Comparison of ENCODE assay signal across 26 cellular contexts in genomic region chr7:72217151-72217550, GRCh38.
A peak's percentile ranks its signal among the peaks of the same experiment; 100 is the strongest.
DNase-seq lines count a peak whose midpoint lies in the region; ATAC-seq, FAIRE-seq and TF ChIP-seq lines count a peak whose summit lies in the region.
"Had no signal": no experiment of that assay in that cellular context is flagged by ENCODE, and none has a peak within 500 bp of the region (broad histone marks: within the 10 kb centered on the region; RNA-seq: fewer than 3 reads in every experiment).

No MANE protein-coding gene starts in this region.

- H3K9me3 ChIP-seq in H1 (ENCODE audit: insufficient read depth in 2 of 2, low read depth in 1 of 2, low read length in 1 of 2) (no peaks in the 10 kb centered on the region), neuronal stem cell (replicated peaks in 1 of 2; ENCODE audit: control insufficient read depth in 2 of 2, insufficient read depth in 1 of 2, low read depth in 1 of 2, low read length in 2 of 2) (no peaks in the 10 kb centered on the region)
- H3K9me3 ChIP-seq: SJSA1 had no signal

- POLR2A ChIA-PET in H1 (lab: Charles Lee; ENCODE audit: partially characterized antibody) = no interaction called here

- H4K5ac ChIP-seq in H1 (ENCODE audit: insufficient read length, low read depth, low read length) = no peak overlapping the region

- TF ChIP-seq EP300 in H1 (IDR thresholded peaks at IDR 0.05; ENCODE audit: borderline replicate concordance in 1 of 2, low read depth in 2 of 2, low read length in 2 of 2) = no peak

- H2BK12ac ChIP-seq in H1 (ENCODE audit: low read depth, low read length) (no peak overlapping the region), neuronal stem cell (ENCODE audit: low read length) (no peak overlapping the region)

- no peaks in the 10 kb centered on the region for H3K27me3 ChIP-seq in H1 (replicated peaks in 1 of 4; ENCODE audit: control insufficient read depth in 3 of 4, extremely low read depth in 1 of 4, insufficient read depth in 3 of 4, low read length in 3 of 4)
- no peaks in the 10 kb centered on the region for H3K27me3 ChIP-seq in neuronal stem cell (ENCODE audit: control insufficient read depth in 3 of 3, insufficient read depth in 3 of 3, low read depth in 1 of 3, low read length in 3 of 3)
- H3K27me3 ChIP-seq: BLaER1 treated with 17β-estradiol and CSF1 and Interleukin-3, amounts not matched to agents 10 nM and 100 nM; SJSA1 had no signal

- H3K4me3 ChIP-seq in H1 (ENCODE audit: extremely low read depth in 1 of 4, insufficient read depth in 2 of 4, low read depth in 3 of 4, low read length in 4 of 4) (no peak overlapping the region), neuronal stem cell (ENCODE audit: low read length in 2 of 2) (no peak overlapping the region)
- H3K4me3 ChIP-seq: BLaER1 treated with 17β-estradiol and CSF1 and Interleukin-3, amounts not matched to agents 10 nM and 100 nM; GM12878; SJSA1 had no signal

- ATAC-seq in GM19351 (IDR thresholded peaks at IDR 0.05; ENCODE audit: unreplicated experiment) = no peak
- ATAC-seq: GM12878, HCT116, PC-3, T-cell had no signal

- H3K36me3 ChIP-seq in H1 (ENCODE audit: control insufficient read depth in 2 of 4, insufficient read depth in 4 of 4, low read length in 3 of 4) = no peaks in the 10 kb centered on the region
- H3K36me3 ChIP-seq in neuronal stem cell (replicated peaks in 1 of 2; ENCODE audit: control insufficient read depth in 2 of 2, insufficient read depth in 2 of 2, low read length in 2 of 2) = no peaks in the 10 kb centered on the region
- H3K36me3 ChIP-seq: BLaER1 treated with 17β-estradiol and CSF1 and Interleukin-3, amounts not matched to agents 10 nM and 100 nM; SJSA1 had no signal

- H2BK5ac ChIP-seq in H1 (ENCODE audit: low read depth, low read length) (no peak overlapping the region), neuronal stem cell (ENCODE audit: low read length) (no peak overlapping the region)

- H3K4me2 ChIP-seq in H1 (ENCODE audit: insufficient read depth in 1 of 2, low read depth in 2 of 2, low read length in 2 of 2) (no peak overlapping the region), neuronal stem cell (ENCODE audit: insufficient read depth, low read length, poor library complexity, severe bottlenecking) (no peak overlapping the region)
- H3K4me2 ChIP-seq: BLaER1 treated with 17β-estradiol and CSF1 and Interleukin-3, amounts not matched to agents 10 nM and 100 nM had no signal

- CTCF ChIA-PET in H1 (lab: Charles Lee; ENCODE audit: partially characterized antibody) = no interaction called here

- H3K18ac ChIP-seq in H1 (ENCODE audit: extremely low read depth, low read length) (no peak overlapping the region), neuronal stem cell (ENCODE audit: low read length) (peak overlapping the region; percentile 76)

- H2BK20ac ChIP-seq in H1 (ENCODE audit: low read length) = no peak overlapping the region

- no peak overlapping the region for H3K9ac ChIP-seq in H1 (replicated peaks in 1 of 4; ENCODE audit: extremely low read depth in 1 of 4, low read depth in 3 of 4, low read length in 3 of 4)
- H3K9ac ChIP-seq in neuronal stem cell (ENCODE audit: low read depth, low read length, poor library complexity) = no peak overlapping the region
- H3K9ac ChIP-seq: BLaER1 treated with 17β-estradiol and CSF1 and Interleukin-3, amounts not matched to agents 10 nM and 100 nM had no signal

- H2AK5ac ChIP-seq in H1 (ENCODE audit: low read depth, low read length) (no peak overlapping the region), neuronal stem cell (ENCODE audit: low read depth, low read length) (no peak overlapping the region)

- H4K8ac ChIP-seq in H1 (ENCODE audit: extremely low read depth, insufficient read depth, low read length) (peak overlapping the region; percentile 20; the same call in 1 of the 2 replicates), neuronal stem cell (ENCODE audit: low read depth, low read length) (no peak overlapping the region)

- H3K79me2 ChIP-seq in H1 (ENCODE audit: control insufficient read depth in 1 of 2, insufficient read depth in 2 of 2, low read length in 2 of 2) = no peaks in the 10 kb centered on the region; a peak in 1 of 4 replicates

- no peak for TF ChIP-seq RAD21 in H1 (IDR thresholded peaks at IDR 0.05 in 1 of 2, conservative IDR thresholded peaks at IDR 0.05 in 1 of 2; ENCODE audit: low read depth in 2 of 2, low read length in 2 of 2)

- no peak overlapping the region for H3K27ac ChIP-seq in H1 (ENCODE audit: low read depth, low read length)
- no peak overlapping the region for H3K27ac ChIP-seq in neuronal stem cell (replicated peaks; ENCODE audit: low read length)
- H3K27ac ChIP-seq: BLaER1 treated with 17β-estradiol and CSF1 and Interleukin-3, amounts not matched to agents 10 nM and 100 nM; SJSA1 had no signal

- H3K56ac ChIP-seq in H1 (replicated peaks; ENCODE audit: insufficient read length, low read depth, low read length) = no peak overlapping the region

- H3K23ac ChIP-seq in H1 (ENCODE audit: insufficient read length) = no peak overlapping the region
- H3K23ac ChIP-seq in neuronal stem cell (ENCODE audit: low read depth, low read length, poor library complexity) = no peak overlapping the region

- no peak overlapping the region for H3K4ac ChIP-seq in H1 (replicated peaks; ENCODE audit: insufficient read length, low read depth, low read length)
- no peak overlapping the region for H3K4ac ChIP-seq in neuronal stem cell (ENCODE audit: low read length)

- no peak overlapping the region for H4K91ac ChIP-seq in H1 (replicated peaks; ENCODE audit: insufficient read length, low read length)
- H4K91ac ChIP-seq in neuronal stem cell (ENCODE audit: low read depth, low read length, poor library complexity) = no peak overlapping the region

- H2AFZ ChIP-seq in H1 (ENCODE audit: low read length) (no peak overlapping the region), neuronal stem cell (ENCODE audit: low read length) (no peak overlapping the region)

- no peak for TF ChIP-seq POLR2A in H1 (IDR thresholded peaks at IDR 0.05; ENCODE audit: control extremely low read depth in 1 of 2, low read depth in 2 of 2, low read length in 2 of 2)

- H3K23me2 ChIP-seq in H1 (ENCODE audit: low read depth, low read length) = no peaks in the 10 kb centered on the region; the same call in 1 of the 2 replicates

- H2BK120ac ChIP-seq in H1 (replicated peaks; ENCODE audit: low read depth, low read length) (no peak overlapping the region), neuronal stem cell (ENCODE audit: low read depth, low read length) (no peak overlapping the region)

- DNase-seq in Ammon's horn (ENCODE audit: low spot score) (peak; percentile 6), LoVo (ENCODE audit: low spot score) (peak; percentile 42), H1 (ENCODE audit: low read depth in 1 of 2, low spot score in 2 of 2) (no peak), neuronal stem cell (ENCODE audit: low spot score) (no peak), NOMO-1 treated with dmso at 0.1 percent for 144 hours (lab: John Stamatoyannopoulos, UW; ENCODE audit: unreplicated experiment) (no peak), SW480 (ENCODE audit: low spot score) (no peak)
- DNase-seq: CD4-positive, alpha-beta T cell; EL; GDM1; GOT3; KBM-7; NCI-H1092; NCI-H1436 treated with DMSO at 0.1 percent for 48 hours; NCI-H187 treated with DMSO at 0.1 percent for 48 hours; NCI-H446; NCI-H524 treated with DMSO at 0.1 percent for 48 hours; NCI-H774; PC-3; Right ventricle myocardium superior; T-cell had no signal

- 83% methylated on average over 5 of the region's 5 CpGs; no CpG with 5 or more reads in 1 of the 2 experiments for WGBS in H1 (ENCODE audit: extremely low coverage in 1 of 2, insufficient coverage in 1 of 2, insufficient read length in 1 of 2, insufficient replicate concordance in 2 of 2, low coverage in 1 of 2, low lambda C conversion rate in 2 of 2, missing lambda C conversion rate in 1 of 2), 2 experiments
- WGBS in neuronal stem cell (ENCODE audit: extremely low coverage in 2 of 2, insufficient read length in 2 of 2, insufficient replicate concordance in 1 of 2), 2 donors = no CpG with 5 or more reads among the region's 5 CpGs

- H3K79me1 ChIP-seq in H1 (ENCODE audit: low read depth, low read length) (peaks cover 2% of the 10 kb centered on the region; the same call in 1 of the 2 replicates), neuronal stem cell (ENCODE audit: low read depth, low read length) (no peaks in the 10 kb centered on the region)

- no peak for FAIRE-seq in H1 (lab: Jason Lieb, UNC)
- FAIRE-seq: D721Med, GM12878 had no signal

- H2BK15ac ChIP-seq in H1 (ENCODE audit: low read length) = no peak overlapping the region
- no peak overlapping the region for H2BK15ac ChIP-seq in neuronal stem cell (ENCODE audit: low read length)

- no peaks in the 10 kb centered on the region for H3K4me1 ChIP-seq in H1 (replicated peaks in 1 of 4; ENCODE audit: control insufficient read depth in 3 of 4, insufficient read depth in 4 of 4, low read length in 3 of 4)
- H3K4me1 ChIP-seq in neuronal stem cell (ENCODE audit: control insufficient read depth in 2 of 2, insufficient read depth in 1 of 2, low read depth in 1 of 2, low read length in 2 of 2) = peaks cover 0 to 1% of the 10 kb centered on the region in 2 donors
- H3K4me1 ChIP-seq: BLaER1 treated with 17β-estradiol and CSF1 and Interleukin-3, amounts not matched to agents 10 nM and 100 nM; SJSA1 had no signal

- TF ChIP-seq CTCF in H1 (IDR thresholded peaks at IDR 0.05; ENCODE audit: control extremely low read depth in 1 of 3, insufficient read depth in 1 of 3, low read depth in 1 of 3, low read length in 3 of 3) = no peak

- no peak overlapping the region for H3K14ac ChIP-seq in H1 (ENCODE audit: insufficient read length)
- no peak overlapping the region for H3K14ac ChIP-seq in neuronal stem cell (ENCODE audit: low read length)

- H4K20me1 ChIP-seq in H1 (replicated peaks in 1 of 2; ENCODE audit: control insufficient read depth in 1 of 2, insufficient read depth in 2 of 2, low read length in 2 of 2) = peaks cover 0 to 1% of the 10 kb centered on the region in 2 experiments
- H4K20me1 ChIP-seq: BLaER1 treated with 17β-estradiol and CSF1 and Interleukin-3, amounts not matched to agents 10 nM and 100 nM had no signal

TF ChIP-seq in H1, 55 proteins besides CTCF, POLR2A, EP300 and RAD21 (continues in another document):
- TF ChIP-seq CEBPB (IDR thresholded peaks at IDR 0.05; ENCODE audit: low read depth, low read length) (no peak), EZH2 (IDR thresholded peaks at IDR 0.05; ENCODE audit: low read depth, low read length, severe bottlenecking) (no peak), RNF2 (IDR thresholded peaks at IDR 0.05; ENCODE audit: borderline replicate concordance, low read depth, low read length, missing control alignments, poor library complexity, severe bottlenecking) (no peak), FOSL1 (IDR thresholded peaks at IDR 0.05; ENCODE audit: insufficient read depth, low read depth, low read length) (no peak), MAX (IDR thresholded peaks at IDR 0.05) (no peak), NRF1 (IDR thresholded peaks at IDR 0.05; ENCODE audit: low read depth, low read length) (no peak), SUZ12 (IDR thresholded peaks at IDR 0.05; ENCODE audit: low read length) (no peak), CHD2 (IDR thresholded peaks at IDR 0.05; ENCODE audit: low read length) (no peak)

Comparison
In these comparisons a context has a peak if more than half of its experiments do, and no peak if none do; other contexts are left out.
1. DNase-seq: peak in Ammon's horn (single experiment) and LoVo (single experiment); none in H1 (0 of 2), neuronal stem cell (single experiment), NOMO-1 treated with dmso at 0.1 percent for 144 hours (single experiment) and SW480 (single experiment).